In genomic region chr2:73970850-73971471, GRCh38 we compare ENCODE assay signal across 7 cellular contexts. TPM values are rescaled to one million over a fixed set of nuclear protein-coding genes. Genes with fewer than 3 reads are reported as not detected.
DNase-seq lines count a peak whose midpoint lies in the region; ATAC-seq and TF ChIP-seq lines count a peak whose summit lies in the region.

No MANE protein-coding gene starts in this region.

- POLR2A ChIA-PET in activated CD4-positive, alpha-beta T cell treated with anti-CD3 and anti-CD28 coated beads for 36 hours (lab: Charles Lee): interaction anchor here (1.5 kb wide), 1 partner anchor 31 kb away, joined by 3 read pairs; no protein-coding TSS in a partner anchor

- H3K36me3 Mint-ChIP-seq in activated CD4-positive, alpha-beta T cell treated with anti-CD3 and anti-CD28 coated beads for 36 hours (ENCODE audit: low read depth): no peaks in the 10 kb centered on the region
- H3K36me3 Mint-ChIP-seq in stimulated activated memory B cell treated with anti-CD40 and anti-IgM and Interleukin-4, amounts not matched to agents 10 μg/mL and 1 μg/mL and 100 μg/mL, for 72 hours: no peaks in the 10 kb centered on the region

- H3K9me3 ChIP-seq in KOPT-K1 (ENCODE audit: insufficient read depth, low read length, poor library complexity, severe bottlenecking): no peaks in the 10 kb centered on the region

- ATAC-seq in GM21619 (IDR thresholded peaks at IDR 0.05; ENCODE audit: unreplicated experiment): peak; percentile 76
- ATAC-seq in activated CD4-positive, alpha-beta T cell treated with anti-CD3 and anti-CD28 coated beads for 36 hours: peak; percentile 83
- peak; percentile 86 for ATAC-seq in stimulated activated memory B cell treated with anti-CD40 and anti-IgM and Interleukin-4, amounts not matched to agents 10 μg/mL and 1 μg/mL and 100 μg/mL, for 72 hours

- peak overlapping the region; percentile 78 for H3K27ac ChIP-seq in KOPT-K1 (ENCODE audit: low read depth, low read length, poor library complexity, severe bottlenecking)

- H3K27ac Mint-ChIP-seq in activated CD4-positive, alpha-beta T cell treated with anti-CD3 and anti-CD28 coated beads for 36 hours: peak overlapping the region; percentile 87
- H3K27ac Mint-ChIP-seq in stimulated activated memory B cell treated with anti-CD40 and anti-IgM and Interleukin-4, amounts not matched to agents 10 μg/mL and 1 μg/mL and 100 μg/mL, for 72 hours: peak overlapping the region; percentile 77

- in situ Hi-C loops in GM13977 (cut with MboI; ENCODE audit: low pct_unique_long_range_greater_than_20kb, low sequenced_read_pairs, unreplicated experiment): no loop called here

- H3K36me3 ChIP-seq in KOPT-K1 (ENCODE audit: insufficient read depth, low read length): no peaks in the 10 kb centered on the region

- intact Hi-C loops in activated CD4-positive, alpha-beta T cell treated with anti-CD3 and anti-CD28 coated beads for 36 hours (cut with DNase I, micrococcal nuclease): loop anchor here in 1 of 2 experiments (1.0 kb wide), 2 partner anchors 8 kb away; no protein-coding TSS in a partner anchor

- peak; percentile 44 for DNase-seq in GM13977 (ENCODE audit: low spot score)
- DNase-seq in activated CD4-positive, alpha-beta T cell treated with anti-CD3 and anti-CD28 coated beads for 36 hours: peak; percentile 73
- peak; percentile 55 for DNase-seq in globus pallidus (ENCODE audit: low spot score)
- DNase-seq in inferior parietal cortex (ENCODE audit: extremely low spot score): no peak

- peaks cover 63% of the 10 kb centered on the region for H3K4me1 Mint-ChIP-seq in activated CD4-positive, alpha-beta T cell treated with anti-CD3 and anti-CD28 coated beads for 36 hours
- H3K4me1 Mint-ChIP-seq in stimulated activated memory B cell treated with anti-CD40 and anti-IgM and Interleukin-4, amounts not matched to agents 10 μg/mL and 1 μg/mL and 100 μg/mL, for 72 hours: peaks cover 38% of the 10 kb centered on the region

- CTCF ChIA-PET in activated CD4-positive, alpha-beta T cell treated with anti-CD3 and anti-CD28 coated beads for 36 hours (lab: Charles Lee): interaction anchor here (0.7 to 2.1 kb wide), 3 partner anchors 9 to 232 kb away, joined by 3 to 6 read pairs (median 4); no protein-coding TSS in a partner anchor

- no peak for TF ChIP-seq CTCF in GM13977 (IDR thresholded peaks at IDR 0.05; ENCODE audit: extremely low read depth, insufficient read depth, missing control alignments)

- H3K9me3 Mint-ChIP-seq in activated CD4-positive, alpha-beta T cell treated with anti-CD3 and anti-CD28 coated beads for 36 hours (ENCODE audit: low read depth): no peaks in the 10 kb centered on the region
- no peaks in the 10 kb centered on the region for H3K9me3 Mint-ChIP-seq in stimulated activated memory B cell treated with anti-CD40 and anti-IgM and Interleukin-4, amounts not matched to agents 10 μg/mL and 1 μg/mL and 100 μg/mL, for 72 hours

- peak overlapping the region; percentile 61 for H3K4me3 Mint-ChIP-seq in activated CD4-positive, alpha-beta T cell treated with anti-CD3 and anti-CD28 coated beads for 36 hours
- peak overlapping the region; percentile 65 for H3K4me3 Mint-ChIP-seq in stimulated activated memory B cell treated with anti-CD40 and anti-IgM and Interleukin-4, amounts not matched to agents 10 μg/mL and 1 μg/mL and 100 μg/mL, for 72 hours

- no peaks in the 10 kb centered on the region for H3K27me3 Mint-ChIP-seq in activated CD4-positive, alpha-beta T cell treated with anti-CD3 and anti-CD28 coated beads for 36 hours
- no peaks in the 10 kb centered on the region for H3K27me3 Mint-ChIP-seq in stimulated activated memory B cell treated with anti-CD40 and anti-IgM and Interleukin-4, amounts not matched to agents 10 μg/mL and 1 μg/mL and 100 μg/mL, for 72 hours

RNA-seq across cellular contexts. Expression of gene TET3, which starts 13.7 kb away (rescaled TPM):
- 10 to 100 TPM; 15.0 to 17.3 TPM for total RNA-seq in activated CD4-positive, alpha-beta T cell treated with anti-CD3 and anti-CD28 coated beads for 36 hours

RNA-seq across cellular contexts. Expression of gene DGUOK, which starts 44.3 kb away (rescaled TPM):
- 100 to 1,000 TPM in 1 of 2 experiments, 10 to 100 TPM in 1; 97.6 to 119 TPM for total RNA-seq in activated CD4-positive, alpha-beta T cell treated with anti-CD3 and anti-CD28 coated beads for 36 hours
